10 cellular contexts compared by ENCODE assay signal in genomic region chr18:3245185-3245564, GRCh38. TPM values are rescaled to one million over a fixed set of nuclear protein-coding genes. Genes with fewer than 3 reads are reported as not detected.
DNase-seq lines count a peak whose midpoint lies in the region; ATAC-seq, FAIRE-seq and TF ChIP-seq lines count a peak whose summit lies in the region.
"Had no signal": no experiment of that assay in that cellular context is flagged by ENCODE, and none has a peak within 500 bp of the region (broad histone marks: within the 10 kb centered on the region; RNA-seq: fewer than 3 reads in every experiment).

No MANE protein-coding gene starts in this region.

- H3K4me1 ChIP-seq in heart right ventricle (peaks cover 0 to 46% (median 28%) of the 10 kb centered on the region in 9 donors), HepG2 (ENCODE audit: insufficient read depth, low read length) (peaks cover 39% of the 10 kb centered on the region), uterus (peaks cover 0 to 6% of the 10 kb centered on the region in 2 donors), foreskin keratinocyte (peaks cover 7% of the 10 kb centered on the region), Peyer's patch (peaks cover 0 to 24% (median under 1%) of the 10 kb centered on the region in 4 donors)

- peak overlapping the region in 5 of 10 donors; percentile 99 to 100 (median 100) for H3K27ac ChIP-seq in heart right ventricle
- peak overlapping the region; percentile 93 for H3K27ac ChIP-seq in HepG2 (ENCODE audit: extremely low read length, insufficient read depth, low read length)
- H3K27ac ChIP-seq in uterus, result peak overlapping the region; percentile 92 to 98
- H3K27ac ChIP-seq in foreskin keratinocyte, result no peak overlapping the region
- peak overlapping the region in 1 of 4 donors; percentile 99 for H3K27ac ChIP-seq in Peyer's patch

- DNase-seq in heart right ventricle, result no peak
- no peak for DNase-seq in cardiac septum (ENCODE audit: low spot score)
- DNase-seq in activated CD8-positive, alpha-beta T cell treated with anti-CD3 and anti-CD28 coated beads, Interleukin-2, amount 10 ng/mL, durations not matched to agents 7 days and 5 days, result no peak
- DNase-seq in HepG2 (ENCODE audit: low spot score), result no peak
- DNase-seq in uterus, result no peak
- DNase-seq in foreskin keratinocyte, result no peak
- DNase-seq in Peyer's patch, result no peak
- DNase-seq in OCI-M2 (lab: John Stamatoyannopoulos, UW; ENCODE audit: unreplicated experiment), result no peak
- DNase-seq: GOT3 had no signal

- peaks cover 0 to 4% (median 0%) of the 10 kb centered on the region in 11 donors for H3K9me3 ChIP-seq in heart right ventricle
- peaks cover 13% of the 10 kb centered on the region for H3K9me3 ChIP-seq in HepG2 (ENCODE audit: low read length)
- no peaks in the 10 kb centered on the region for H3K9me3 ChIP-seq in uterus
- H3K9me3 ChIP-seq in Peyer's patch, result peaks cover 0 to 4% (median 2%) of the 10 kb centered on the region in 4 donors

- H3K9ac ChIP-seq in HepG2 (ENCODE audit: insufficient read depth, low read depth, low read length), result peak overlapping the region; percentile 94; the same call in 1 of the 2 replicates

- peaks cover 17% of the 10 kb centered on the region for H3K4me1 Mint-ChIP-seq in activated CD8-positive, alpha-beta T cell treated with anti-CD3 and anti-CD28 coated beads, Interleukin-2, amount 10 ng/mL, durations not matched to agents 7 days and 5 days (ENCODE audit: low read depth)

- peak overlapping the region; percentile 82 for H3K4me3 Mint-ChIP-seq in activated CD8-positive, alpha-beta T cell treated with anti-CD3 and anti-CD28 coated beads, Interleukin-2, amount 10 ng/mL, durations not matched to agents 7 days and 5 days

- no TSS peak for BruUV-seq in HepG2 (replicated peaks; lab: Mats Ljungman, UMichigan)

- H3K36me3 ChIP-seq in heart right ventricle (peaks cover 0 to 12% (median 0%) of the 10 kb centered on the region in 9 donors), HepG2 (replicated peaks in 1 of 2; ENCODE audit: control insufficient read depth in 1 of 2, insufficient read depth in 2 of 2, low read length in 2 of 2) (no peaks in the 10 kb centered on the region; a peak in 1 of 5 replicates), uterus (no peaks in the 10 kb centered on the region), Peyer's patch (no peaks in the 10 kb centered on the region)

- peaks cover 7% of the 10 kb centered on the region for H3K9me3 Mint-ChIP-seq in activated CD8-positive, alpha-beta T cell treated with anti-CD3 and anti-CD28 coated beads, Interleukin-2, amount 10 ng/mL, durations not matched to agents 7 days and 5 days (ENCODE audit: insufficient read depth)

- WGBS in heart right ventricle, 2 donors, result 47 to 76% methylated on average over 1 of the region's 1 CpG
- 20% methylated on average over 1 of the region's 1 CpG for WGBS in HepG2 (ENCODE audit: low lambda C conversion rate)

- peaks cover 49% of the 10 kb centered on the region for H3K36me3 Mint-ChIP-seq in activated CD8-positive, alpha-beta T cell treated with anti-CD3 and anti-CD28 coated beads, Interleukin-2, amount 10 ng/mL, durations not matched to agents 7 days and 5 days (ENCODE audit: low read depth)

- peaks cover 10% of the 10 kb centered on the region; the same call in 1 of the 2 replicates for H4K20me1 ChIP-seq in HepG2 (ENCODE audit: insufficient read depth, low read length)

- TF ChIP-seq CTCF in heart right ventricle (IDR thresholded peaks at IDR 0.05), result no peak
- TF ChIP-seq CTCF in HepG2 (CRISPR knock-in tag; IDR thresholded peaks at IDR 0.05), result no peak
- TF ChIP-seq CTCF in uterus (IDR thresholded peaks at IDR 0.05), result no peak
- no peak for TF ChIP-seq CTCF in foreskin keratinocyte (conservative IDR thresholded peaks at IDR 0.05)
- no peak for TF ChIP-seq CTCF in Peyer's patch (IDR thresholded peaks at IDR 0.05)

- no peak overlapping the region for H3K27ac Mint-ChIP-seq in activated CD8-positive, alpha-beta T cell treated with anti-CD3 and anti-CD28 coated beads, Interleukin-2, amount 10 ng/mL, durations not matched to agents 7 days and 5 days

- intact Hi-C loops in heart right ventricle (cut with DNase I) (loop anchor here (5.0 to 10.0 kb wide), 11 partner anchors 48 to 313 kb away; partner anchors contain the start of gene LPIN2 (in 1 of the 10)), cardiac septum (cut with DNase I) (loop anchor here (5.0 kb wide), 1 partner anchor 313 kb away; no protein-coding TSS in a partner anchor), HepG2 (cut with micrococcal nuclease; ENCODE audit: unreplicated experiment) (loop anchor here (5.0 kb wide), 1 partner anchor 43 kb away; no protein-coding TSS in a partner anchor), uterus (cut with DNase I; ENCODE audit: low total_unique reads) (loop anchor here (10.0 kb wide), 1 partner anchor 320 kb away; no protein-coding TSS in a partner anchor)

- ATAC-seq in heart right ventricle (no peak), HepG2 (no peak), foreskin keratinocyte (no peak)
- ATAC-seq in activated CD8-positive, alpha-beta T cell treated with anti-CD3 and anti-CD28 coated beads, Interleukin-2, amount 10 ng/mL, durations not matched to agents 7 days and 5 days, result no peak

- TF ChIP-seq RAD21 in HepG2 (CRISPR knock-in tag; IDR thresholded peaks at IDR 0.05), result no peak

- H3K4me3 ChIP-seq in heart right ventricle (peak overlapping the region in 8 of 10 donors; percentile 81 to 95 (median 90)), HepG2 (replicated peaks in 1 of 3; ENCODE audit: insufficient read depth in 1 of 3, low read depth in 2 of 3, low read length in 3 of 3) (peak overlapping the region; percentile 66 to 93 (median 92)), uterus (no peak overlapping the region), Peyer's patch (peak overlapping the region in 2 of 4 donors; percentile 79 to 87)

- CTCF ChIA-PET in activated CD8-positive, alpha-beta T cell treated with anti-CD3 and anti-CD28 coated beads, Interleukin-2, amount 10 ng/mL, durations not matched to agents 7 days and 5 days (lab: Charles Lee), result interaction anchor here (0.7 to 6.3 kb wide), 33 partner anchors 11 to 476 kb away, joined by 3 to 92 read pairs (median 5); no protein-coding TSS in a partner anchor
- CTCF ChIA-PET in HepG2 (lab: Yijun Ruan, JAX; ENCODE audit: low intra/inter-chr PET ratio, low total read pairs), result interaction anchor here (1.2 to 2.5 kb wide), 4 partner anchors 58 to 313 kb away, joined by 5 to 16 read pairs (median 11); no protein-coding TSS in a partner anchor

- no peak overlapping the region for H2AFZ ChIP-seq in HepG2 (ENCODE audit: low read length)

- H3K79me2 ChIP-seq in HepG2 (ENCODE audit: insufficient read depth, low read length), result peaks cover 47% of the 10 kb centered on the region

- no peaks in the 10 kb centered on the region for H3K27me3 Mint-ChIP-seq in activated CD8-positive, alpha-beta T cell treated with anti-CD3 and anti-CD28 coated beads, Interleukin-2, amount 10 ng/mL, durations not matched to agents 7 days and 5 days (ENCODE audit: low read depth)

- no peak for TF ChIP-seq POLR2A in HepG2 (IDR thresholded peaks at IDR 0.05; ENCODE audit: insufficient read depth in 1 of 2, low read depth in 2 of 2, low read length in 2 of 2)
- TF ChIP-seq POLR2A in uterus (IDR thresholded peaks at IDR 0.05), result no peak
- TF ChIP-seq POLR2A in Peyer's patch (IDR thresholded peaks at IDR 0.05), result no peak

- H3K27me3 ChIP-seq in heart right ventricle (no peaks in the 10 kb centered on the region), HepG2 (ENCODE audit: control insufficient read depth in 1 of 2, insufficient read depth in 2 of 2, low read length in 2 of 2) (no peaks in the 10 kb centered on the region; a peak in 2 of 5 replicates), uterus (no peaks in the 10 kb centered on the region), foreskin keratinocyte (no peaks in the 10 kb centered on the region), Peyer's patch (no peaks in the 10 kb centered on the region)

- POLR2A ChIA-PET in activated CD8-positive, alpha-beta T cell treated with anti-CD3 and anti-CD28 coated beads, Interleukin-2, amount 10 ng/mL, durations not matched to agents 7 days and 5 days (lab: Charles Lee), result interaction anchor here (0.6 to 8.3 kb wide), 6 partner anchors 11 to 589 kb away, joined by 3 to 218 read pairs (median 8); partner anchors contain the start of genes MYL12B and SMCHD1
- POLR2A ChIA-PET in HepG2 (lab: Yijun Ruan, JAX), result interaction anchor here (1.1 to 5.4 kb wide), 9 partner anchors 11 to 259 kb away, joined by 3 to 54 read pairs (median 8); partner anchors contain the start of gene MYOM1

- in situ Hi-C loops in HepG2 (cut with HindIII; ENCODE audit: extremely low pct_ligation_motif_present, low pct_unique_long_range_greater_than_20kb), result loop anchor here (5.0 kb wide), 2 partner anchors 93 to 313 kb away; no protein-coding TSS in a partner anchor

- TF ChIP-seq EP300 in HepG2 (IDR thresholded peaks at IDR 0.05; ENCODE audit: low read depth in 2 of 2, low read length in 2 of 2) (no peak), HepG2 (CRISPR knock-in tag; IDR thresholded peaks at IDR 0.05; ENCODE audit: borderline replicate concordance) (no peak)

- FAIRE-seq in HepG2 (lab: Jason Lieb, UNC), result no peak
- FAIRE-seq: TTC549 had no signal

- H3K4me2 ChIP-seq in HepG2 (ENCODE audit: low read depth, low read length), result peak overlapping the region; percentile 96

RNA-seq across cellular contexts. Expression of gene MYL12A, which starts 2.4 kb away (rescaled TPM):
- total RNA-seq in heart right ventricle, result 1,000 to 10,000 TPM in 9 of 10 donors, 100 to 1,000 TPM in 1; 952 to 8,349 (median 4,124) TPM
- 1,000 to 10,000 TPM in 1 of 2 donors, 100 to 1,000 TPM in 1; 708 to 3,345 TPM for polyA plus RNA-seq in heart right ventricle
- 4,186 TPM for total RNA-seq in cardiac septum
- 100 to 1,000 TPM; 858 to 901 TPM for total RNA-seq in activated CD8-positive, alpha-beta T cell treated with anti-CD3 and anti-CD28 coated beads, Interleukin-2, amount 10 ng/mL, durations not matched to agents 7 days and 5 days
- total RNA-seq in HepG2 (2016; rRNA removed; fragmentation: Illumina TruSeq; extraction: Trizol), result 277 and 357 TPM in 2 replicates
- total RNA-seq in HepG2 (2016; cell fraction: cytosol; rRNA removed; fragmentation: Illumina TruSeq; extraction: Trizol; ENCODE audit: low read depth), result 95.1 and 97.4 TPM in 2 replicates
- total RNA-seq in HepG2 (2016; cell fraction: insoluble cytoplasmic fraction; rRNA removed; fragmentation: Illumina TruSeq; extraction: Trizol), result 277 and 377 TPM in 2 replicates
- 78.5 and 96.6 TPM in 2 replicates for total RNA-seq in HepG2 (2016; cell fraction: membrane; rRNA removed; fragmentation: Illumina TruSeq; extraction: Trizol)
- 143 and 145 TPM in 2 replicates for total RNA-seq in HepG2 (2016; cell fraction: nucleus; rRNA removed; fragmentation: Illumina TruSeq; extraction: Trizol)
- 243 and 261 TPM in 2 replicates for polyA plus RNA-seq in HepG2 (2011; rRNA removed)
- polyA plus RNA-seq in HepG2 (2011; cell fraction: cytosol; rRNA removed), result 156 and 261 TPM in 2 replicates
- polyA plus RNA-seq in HepG2 (2011; cell fraction: nucleus; rRNA removed), result 65.4 and 82.9 TPM in 2 replicates
- polyA plus RNA-seq in HepG2 (2012), result 263 and 319 TPM in 2 replicates
- polyA plus RNA-seq in HepG2 (2016; cell fraction: cytosol; fragmentation: Illumina TruSeq; extraction: Trizol; ENCODE audit: low read depth), result 53.2 and 57.8 TPM in 2 replicates
- polyA plus RNA-seq in HepG2 (2016; cell fraction: insoluble cytoplasmic fraction; fragmentation: Illumina TruSeq; extraction: Trizol; ENCODE audit: low read depth), result 305 and 333 TPM in 2 replicates
- 53.7 and 63.8 TPM in 2 replicates for polyA plus RNA-seq in HepG2 (2016; cell fraction: membrane; fragmentation: Illumina TruSeq; extraction: Trizol; ENCODE audit: low read depth)
- 156 and 160 TPM in 2 replicates for polyA plus RNA-seq in HepG2 (2016; cell fraction: nucleus; fragmentation: Illumina TruSeq; extraction: Trizol; ENCODE audit: insufficient read depth, low read depth)
- 91.9 and 99.7 TPM in 2 replicates for polyA minus RNA-seq in HepG2 (2011; rRNA and poly(A)+ RNA removed; ENCODE audit: low replicate concordance)
- polyA minus RNA-seq in HepG2 (2011; cell fraction: cytosol; rRNA and poly(A)+ RNA removed), result 172 and 198 TPM in 2 replicates
- 130 and 202 TPM in 2 replicates for polyA minus RNA-seq in HepG2 (2011; cell fraction: nucleus; rRNA and poly(A)+ RNA removed)
- 100 to 1,000 TPM; 256 to 378 (median 305) TPM for total RNA-seq in uterus
- total RNA-seq in foreskin keratinocyte, result 549 and 551 TPM in 2 replicates
- 617 and 641 TPM in 2 replicates for polyA plus RNA-seq in foreskin keratinocyte
- 100 to 1,000 TPM; 256 to 401 (median 312) TPM for total RNA-seq in Peyer's patch

RNA-seq across cellular contexts. Expression of gene MYL12B, which starts 16.8 kb away (rescaled TPM):
- 100 to 1,000 TPM; 153 to 241 (median 190) TPM for total RNA-seq in heart right ventricle
- polyA plus RNA-seq in heart right ventricle, result 100 to 1,000 TPM; 292 to 457 TPM
- total RNA-seq in cardiac septum, result 228 TPM
- 100 to 1,000 TPM; 402 to 404 TPM for total RNA-seq in activated CD8-positive, alpha-beta T cell treated with anti-CD3 and anti-CD28 coated beads, Interleukin-2, amount 10 ng/mL, durations not matched to agents 7 days and 5 days
- total RNA-seq in HepG2 (2016; rRNA removed; fragmentation: Illumina TruSeq; extraction: Trizol), result 340 and 475 TPM in 2 replicates
- total RNA-seq in HepG2 (2016; cell fraction: cytosol; rRNA removed; fragmentation: Illumina TruSeq; extraction: Trizol; ENCODE audit: low read depth), result 118 and 121 TPM in 2 replicates
- total RNA-seq in HepG2 (2016; cell fraction: insoluble cytoplasmic fraction; rRNA removed; fragmentation: Illumina TruSeq; extraction: Trizol), result 344 and 488 TPM in 2 replicates
- total RNA-seq in HepG2 (2016; cell fraction: membrane; rRNA removed; fragmentation: Illumina TruSeq; extraction: Trizol), result 130 and 135 TPM in 2 replicates
- total RNA-seq in HepG2 (2016; cell fraction: nucleus; rRNA removed; fragmentation: Illumina TruSeq; extraction: Trizol), result 113 and 117 TPM in 2 replicates
- 238 and 265 TPM in 2 replicates for polyA plus RNA-seq in HepG2 (2011; rRNA removed)
- 202 and 250 TPM in 2 replicates for polyA plus RNA-seq in HepG2 (2011; cell fraction: cytosol; rRNA removed)
- polyA plus RNA-seq in HepG2 (2011; cell fraction: nucleus; rRNA removed), result 45.6 and 55.4 TPM in 2 replicates
- polyA plus RNA-seq in HepG2 (2012), result 212 and 213 TPM in 2 replicates
- 96.0 and 108 TPM in 2 replicates for polyA plus RNA-seq in HepG2 (2016; cell fraction: cytosol; fragmentation: Illumina TruSeq; extraction: Trizol; ENCODE audit: low read depth)
- 470 and 496 TPM in 2 replicates for polyA plus RNA-seq in HepG2 (2016; cell fraction: insoluble cytoplasmic fraction; fragmentation: Illumina TruSeq; extraction: Trizol; ENCODE audit: low read depth)
- polyA plus RNA-seq in HepG2 (2016; cell fraction: membrane; fragmentation: Illumina TruSeq; extraction: Trizol; ENCODE audit: low read depth), result 102 and 106 TPM in 2 replicates
- polyA plus RNA-seq in HepG2 (2016; cell fraction: nucleus; fragmentation: Illumina TruSeq; extraction: Trizol; ENCODE audit: insufficient read depth, low read depth), result 168 and 175 TPM in 2 replicates
- 114 and 173 TPM in 2 replicates for polyA minus RNA-seq in HepG2 (2011; rRNA and poly(A)+ RNA removed; ENCODE audit: low replicate concordance)
- 94.2 and 95.6 TPM in 2 replicates for polyA minus RNA-seq in HepG2 (2011; cell fraction: cytosol; rRNA and poly(A)+ RNA removed)
- polyA minus RNA-seq in HepG2 (2011; cell fraction: nucleus; rRNA and poly(A)+ RNA removed), result 30.6 and 55.3 TPM in 2 replicates
- total RNA-seq in uterus, result 100 to 1,000 TPM; 236 to 387 (median 305) TPM
- total RNA-seq in foreskin keratinocyte, result 808 and 830 TPM in 2 replicates
- 928 and 936 TPM in 2 replicates for polyA plus RNA-seq in foreskin keratinocyte
- total RNA-seq in Peyer's patch, result 100 to 1,000 TPM; 246 to 511 (median 369) TPM

RNA-seq across cellular contexts. Expression of gene MYOM1, which starts 25.4 kb away (rescaled TPM):
- total RNA-seq in heart right ventricle, result 1,000 to 10,000 TPM in 4 of 10 donors, 100 to 1,000 TPM in 6; 514 to 1,558 (median 939) TPM
- 100 to 1,000 TPM in 1 of 2 donors, 10 to 100 TPM in 1; 94.4 to 174 TPM for polyA plus RNA-seq in heart right ventricle
- total RNA-seq in cardiac septum, result 878 TPM
- total RNA-seq in activated CD8-positive, alpha-beta T cell treated with anti-CD3 and anti-CD28 coated beads, Interleukin-2, amount 10 ng/mL, durations not matched to agents 7 days and 5 days, result 1 to 10 TPM; 1.3 to 1.5 TPM
- 0.46 and 1.0 TPM in 2 replicates for total RNA-seq in HepG2 (2016; rRNA removed; fragmentation: Illumina TruSeq; extraction: Trizol)
- total RNA-seq in HepG2 (2016; cell fraction: cytosol; rRNA removed; fragmentation: Illumina TruSeq; extraction: Trizol; ENCODE audit: low read depth), result 0.35 and 1.3 TPM in 2 replicates
- total RNA-seq in HepG2 (2016; cell fraction: insoluble cytoplasmic fraction; rRNA removed; fragmentation: Illumina TruSeq; extraction: Trizol), result 0.97 and 0.98 TPM in 2 replicates
- 0.49 and 0.76 TPM in 2 replicates for total RNA-seq in HepG2 (2016; cell fraction: membrane; rRNA removed; fragmentation: Illumina TruSeq; extraction: Trizol)
- total RNA-seq in HepG2 (2016; cell fraction: nucleus; rRNA removed; fragmentation: Illumina TruSeq; extraction: Trizol), result 0.47 and 1.3 TPM in 2 replicates
- polyA plus RNA-seq in HepG2 (2011; rRNA removed), result 0.98 and 1.6 TPM in 2 replicates
- polyA plus RNA-seq in HepG2 (2011; cell fraction: cytosol; rRNA removed), result 1.0 and 1.4 TPM in 2 replicates
- polyA plus RNA-seq in HepG2 (2011; cell fraction: nucleus; rRNA removed), result 3.6 and 4.1 TPM in 2 replicates
- polyA plus RNA-seq in HepG2 (2012), result 2.6 and 3.3 TPM in 2 replicates
- 0.16 and 0.17 TPM in 2 replicates for polyA plus RNA-seq in HepG2 (2016; cell fraction: cytosol; fragmentation: Illumina TruSeq; extraction: Trizol; ENCODE audit: low read depth)
- polyA plus RNA-seq in HepG2 (2016; cell fraction: insoluble cytoplasmic fraction; fragmentation: Illumina TruSeq; extraction: Trizol; ENCODE audit: low read depth), result 0.60 and 0.63 TPM in 2 replicates
- 0.25 and 0.37 TPM in 2 replicates for polyA plus RNA-seq in HepG2 (2016; cell fraction: membrane; fragmentation: Illumina TruSeq; extraction: Trizol; ENCODE audit: low read depth)
- 1.1 and 1.2 TPM in 2 replicates for polyA plus RNA-seq in HepG2 (2016; cell fraction: nucleus; fragmentation: Illumina TruSeq; extraction: Trizol; ENCODE audit: insufficient read depth, low read depth)
- 0.75 and 0.82 TPM in 2 replicates for polyA minus RNA-seq in HepG2 (2011; rRNA and poly(A)+ RNA removed; ENCODE audit: low replicate concordance)
- 0.89 and 0.97 TPM in 2 replicates for polyA minus RNA-seq in HepG2 (2011; cell fraction: cytosol; rRNA and poly(A)+ RNA removed)
- polyA minus RNA-seq in HepG2 (2011; cell fraction: nucleus; rRNA and poly(A)+ RNA removed), result 2.8 and 4.2 TPM in 2 replicates
- 10 to 100 TPM in 1 of 4 donors, 1 to 10 TPM in 3; 3.1 to 15.8 (median 9.0) TPM for total RNA-seq in uterus
- 0.07 and 0.11 TPM in 2 replicates for total RNA-seq in foreskin keratinocyte
- 0.03 and 0.10 TPM in 2 replicates for polyA plus RNA-seq in foreskin keratinocyte
- total RNA-seq in Peyer's patch, result 10 to 100 TPM in 1 of 4 donors, 1 to 10 TPM in 3; 1.3 to 29.7 (median 3.1) TPM

Comparison
In these comparisons a context has a peak if more than half of its experiments do, and no peak if none do; other contexts are left out.
1. H3K4me3 ChIP-seq: peak in heart right ventricle (8 of 10) and HepG2 (3 of 3); none in uterus (0 of 2).
2. RNA of gene MYOM1, which starts 25.4 kb away (total RNA-seq): 514 to 1,558 TPM in heart right ventricle and 878 TPM in cardiac septum (single experiment); 3.1 to 15.8 TPM in uterus, 1.3 to 29.7 TPM in Peyer's patch, 1.3 to 1.5 TPM in activated CD8-positive, alpha-beta T cell treated with anti-CD3 and anti-CD28 coated beads, Interleukin-2, amount 10 ng/mL, durations not matched to agents 7 days and 5 days, 0.35 to 1.3 TPM in HepG2 and 0.07 to 0.11 TPM in foreskin keratinocyte; every median in the first group is over 10 times any median in the second.